Comparison of ENCODE assay signal across 10 cellular contexts in the genomic region with DNA sequence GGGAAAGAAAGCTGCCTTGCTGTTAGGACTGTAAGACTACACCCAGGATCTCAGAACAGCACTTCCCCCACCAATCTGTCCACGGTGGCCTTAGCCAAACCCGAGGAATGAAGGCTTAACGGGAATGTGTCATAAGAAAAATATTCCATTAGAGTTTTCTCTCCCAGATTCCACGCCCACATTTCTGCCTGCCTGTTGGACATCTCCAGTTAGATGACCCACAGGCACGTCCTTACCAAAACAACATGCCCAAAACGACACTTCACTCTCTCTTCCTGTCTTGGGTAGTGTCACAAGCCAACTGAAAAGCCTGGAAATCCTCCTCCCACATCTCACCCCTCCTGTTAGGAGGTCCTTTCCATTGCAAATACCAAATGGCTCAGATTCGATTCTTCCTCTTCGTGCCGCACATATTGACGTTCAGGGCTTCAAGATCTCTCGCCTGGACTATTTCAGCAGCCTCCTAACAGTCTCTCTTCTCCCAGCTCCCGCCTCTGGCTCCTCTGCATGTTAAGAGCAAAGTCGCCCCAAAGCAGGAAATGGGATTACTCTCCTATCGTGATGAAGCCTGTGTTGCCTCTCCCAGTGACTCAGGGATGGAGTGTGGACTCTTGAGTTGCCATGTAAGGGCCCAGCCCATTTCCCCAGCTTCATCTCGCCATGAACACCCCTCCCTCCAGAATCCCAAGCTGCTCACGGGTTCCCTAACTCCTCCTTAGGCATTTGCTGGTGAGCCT.
DNase-seq lines count a peak whose midpoint lies in the region; TF ChIP-seq lines count a peak whose summit lies in the region.
"Had no signal": no experiment of that assay in that cellular context is flagged by ENCODE, and none has a peak within 500 bp of the region (broad histone marks: within the 10 kb centered on the region; RNA-seq: fewer than 3 reads in every experiment).

No MANE protein-coding gene starts in this region.

- peaks cover 15% of the 10 kb centered on the region for H3K27me3 Mint-ChIP-seq in progenitor cell of endocrine pancreas

- peaks cover 2% of the 10 kb centered on the region for H3K4me1 Mint-ChIP-seq in progenitor cell of endocrine pancreas (ENCODE audit: low read depth)

- no peak overlapping the region for H3K4me3 ChIP-seq in astrocyte of the cerebellum (ENCODE audit: low read depth, low read length)

- no peak overlapping the region for H3K4me3 Mint-ChIP-seq in progenitor cell of endocrine pancreas (ENCODE audit: low read depth)

- H3K9me3 Mint-ChIP-seq in progenitor cell of endocrine pancreas (ENCODE audit: low read depth): peaks cover 9% of the 10 kb centered on the region

- no peak overlapping the region for H3K27ac Mint-ChIP-seq in progenitor cell of endocrine pancreas

- H3K36me3 Mint-ChIP-seq in progenitor cell of endocrine pancreas (ENCODE audit: insufficient read depth): no peaks in the 10 kb centered on the region

- TF ChIP-seq CTCF in astrocyte of the cerebellum (IDR thresholded peaks at IDR 0.05; ENCODE audit: low read depth, low read length, missing control alignments) (no peak), progenitor cell of endocrine pancreas (IDR thresholded peaks at IDR 0.05; ENCODE audit: unreplicated experiment) (no peak)

- DNase-seq in H4 (ENCODE audit: low spot score) (peak; percentile 96), astrocyte of the cerebellum (ENCODE audit: low read depth) (peak; percentile 94), hepatic stellate cell (ENCODE audit: low spot score) (peak; percentile 86), smooth muscle cell of the brain vasculature (ENCODE audit: low read depth, low spot score) (peak; percentile 84), NCI-H526 treated with DMSO at 0.1 percent for 48 hours (lab: John Stamatoyannopoulos, UW) (no peak), progenitor cell of endocrine pancreas (ENCODE audit: low spot score, unreplicated experiment) (no peak)
- DNase-seq in activated CD4-positive, CD25-positive, alpha-beta regulatory T cell (lab: John Stamatoyannopoulos, UW): no peak
- DNase-seq in activated CD4-positive, alpha-beta T cell treated with anti-CD3 and anti-CD28 coated beads for 4 hours: no peak
- DNase-seq: activated gamma-delta T cell, NCI-H187 treated with DMSO at 0.1 percent for 48 hours had no signal

- in situ Hi-C loops in astrocyte of the cerebellum (cut with HindIII; ENCODE audit: low sequenced_read_pairs): no loop called here

Comparison
In these comparisons a context has a peak if more than half of its experiments do, and no peak if none do; other contexts are left out.
1. DNase-seq: peak in H4 (single experiment), astrocyte of the cerebellum (single experiment), hepatic stellate cell (single experiment) and smooth muscle cell of the brain vasculature (single experiment); none in activated CD4-positive, CD25-positive, alpha-beta regulatory T cell (0 of 4), NCI-H526 treated with DMSO at 0.1 percent for 48 hours (single experiment), progenitor cell of endocrine pancreas (single experiment) and activated CD4-positive, alpha-beta T cell treated with anti-CD3 and anti-CD28 coated beads for 4 hours (0 of 2).